Comparison of ENCODE assay signal across 14 cellular contexts in genomic region chr15:28994142-28994829, GRCh38.
DNase-seq lines count a peak whose midpoint lies in the region; ATAC-seq and TF ChIP-seq lines count a peak whose summit lies in the region.
"Had no signal": no experiment of that assay in that cellular context is flagged by ENCODE, and none has a peak within 500 bp of the region (broad histone marks: within the 10 kb centered on the region; RNA-seq: fewer than 3 reads in every experiment).

No MANE protein-coding gene starts in this region.

- H3K4me3 Mint-ChIP-seq in activated T-helper 2 cell treated with anti-CD3 and anti-CD28 coated beads, Interferon-gamma antibody, Interleukin-2, Interleukin-4, amounts not matched to agents 10 μg/mL and 5 μg/mL and 100 μg/mL, durations not matched to agents 14 hours and 24 hours and 36 hours (ENCODE audit: low read depth), result no peak overlapping the region
- peak overlapping the region in 3 of 10 donors; percentile 44 to 73 (median 68) for H3K4me3 Mint-ChIP-seq in naive thymus-derived CD4-positive, alpha-beta T cell

- CTCF ChIA-PET in naive thymus-derived CD4-positive, alpha-beta T cell (lab: Charles Lee), result no interaction called here

- H3K36me3 ChIP-seq in naive thymus-derived CD4-positive, alpha-beta T cell (ENCODE audit: control insufficient read depth in 2 of 3, insufficient read depth in 3 of 3, low read length in 3 of 3), result peaks cover 0 to 20% (median 0%) of the 10 kb centered on the region in 3 experiments
- H3K36me3 ChIP-seq in psoas muscle (ENCODE audit: insufficient read depth in 1 of 2, low read depth in 1 of 2), result no peaks in the 10 kb centered on the region
- no peaks in the 10 kb centered on the region for H3K36me3 ChIP-seq in brain microvascular endothelial cell (replicated peaks)
- H3K36me3 ChIP-seq: colonic mucosa, thoracic aorta had no signal

- no peaks in the 10 kb centered on the region for H3K36me3 Mint-ChIP-seq in activated T-helper 2 cell treated with anti-CD3 and anti-CD28 coated beads, Interferon-gamma antibody, Interleukin-2, Interleukin-4, amounts not matched to agents 10 μg/mL and 5 μg/mL and 100 μg/mL, durations not matched to agents 14 hours and 24 hours and 36 hours (ENCODE audit: low read depth)
- peaks cover 0 to 33% (median 21%) of the 10 kb centered on the region in 5 donors for H3K36me3 Mint-ChIP-seq in naive thymus-derived CD4-positive, alpha-beta T cell

- peaks cover 0 to 15% of the 10 kb centered on the region in 2 donors for H3K4me1 ChIP-seq in naive thymus-derived CD4-positive, alpha-beta T cell (ENCODE audit: control insufficient read depth in 2 of 2, insufficient read depth in 2 of 2, low read length in 2 of 2)
- H3K4me1 ChIP-seq in psoas muscle, result no peaks in the 10 kb centered on the region
- H3K4me1 ChIP-seq: colonic mucosa, foreskin keratinocyte had no signal

- in situ Hi-C loops in brain microvascular endothelial cell (cut with HindIII; ENCODE audit: low pct_ligation_motif_present, low sequenced_read_pairs), result no loop called here

- no peak overlapping the region for H3K27ac ChIP-seq in naive thymus-derived CD4-positive, alpha-beta T cell (ENCODE audit: low read depth, low read length)
- H3K27ac ChIP-seq in psoas muscle, result no peak overlapping the region
- H3K27ac ChIP-seq in brain microvascular endothelial cell, result no peak overlapping the region
- H3K27ac ChIP-seq: colonic mucosa, foreskin keratinocyte, thoracic aorta had no signal

- peak overlapping the region; percentile 42 for H3K27ac Mint-ChIP-seq in activated T-helper 2 cell treated with anti-CD3 and anti-CD28 coated beads, Interferon-gamma antibody, Interleukin-2, Interleukin-4, amounts not matched to agents 10 μg/mL and 5 μg/mL and 100 μg/mL, durations not matched to agents 14 hours and 24 hours and 36 hours
- H3K27ac Mint-ChIP-seq in naive thymus-derived CD4-positive, alpha-beta T cell, result peak overlapping the region in 4 of 9 donors; percentile 62 to 84 (median 74)

- H3K9me3 Mint-ChIP-seq in activated T-helper 2 cell treated with anti-CD3 and anti-CD28 coated beads, Interferon-gamma antibody, Interleukin-2, Interleukin-4, amounts not matched to agents 10 μg/mL and 5 μg/mL and 100 μg/mL, durations not matched to agents 14 hours and 24 hours and 36 hours, result no peaks in the 10 kb centered on the region
- H3K9me3 Mint-ChIP-seq in naive thymus-derived CD4-positive, alpha-beta T cell, result peaks cover 0 to 4% (median 0%) of the 10 kb centered on the region in 11 donors

- DNase-seq in activated CD8-positive, alpha-beta memory T cell treated with anti-CD3 and anti-CD28 coated beads for 24 hours, result peak; percentile 82
- DNase-seq in activated CD8-positive, alpha-beta memory T cell treated with anti-CD3 and anti-CD28 coated beads, Interleukin-2, amount 50 U/mL, for 48 hours, result no peak
- DNase-seq in activated T-helper 2 cell treated with anti-CD3 and anti-CD28 coated beads, Interferon-gamma antibody, Interleukin-2, Interleukin-4, amounts not matched to agents 10 μg/mL and 5 μg/mL and 100 μg/mL, durations not matched to agents 14 hours and 24 hours and 36 hours (ENCODE audit: low spot score), result no peak
- peak in 1 of 9 donors; percentile 22 for DNase-seq in naive thymus-derived CD4-positive, alpha-beta T cell
- peak; percentile 30 to 50 for DNase-seq in stimulated activated CD8-positive, alpha-beta memory T cell treated with anti-CD3 and anti-CD28 coated beads, Interleukin-7, amount 100 ng/mL, for 48 hours (ENCODE audit: extremely low read depth in 1 of 2, low read depth in 1 of 2)
- DNase-seq in psoas muscle (no peak), brain microvascular endothelial cell (no peak), SHP77 (lab: John Stamatoyannopoulos, UW) (no peak)
- DNase-seq: colonic mucosa, foreskin keratinocyte, PC-3 had no signal

- TF ChIP-seq CTCF in psoas muscle (IDR thresholded peaks at IDR 0.05) (no peak), brain microvascular endothelial cell (IDR thresholded peaks at IDR 0.05; ENCODE audit: low read depth, low read length, missing control alignments) (no peak)

- no peaks in the 10 kb centered on the region for H3K27me3 Mint-ChIP-seq in activated T-helper 2 cell treated with anti-CD3 and anti-CD28 coated beads, Interferon-gamma antibody, Interleukin-2, Interleukin-4, amounts not matched to agents 10 μg/mL and 5 μg/mL and 100 μg/mL, durations not matched to agents 14 hours and 24 hours and 36 hours (ENCODE audit: low read depth)
- H3K27me3 Mint-ChIP-seq in naive thymus-derived CD4-positive, alpha-beta T cell, result no peaks in the 10 kb centered on the region

- 75 to 80% (median 77%) methylated on average over 14 of the region's 14 CpGs for WGBS in psoas muscle, 3 donors

- intact Hi-C loops in activated T-helper 2 cell treated with anti-CD3 and anti-CD28 coated beads, Interferon-gamma antibody, Interleukin-2, Interleukin-4, amounts not matched to agents 10 μg/mL and 5 μg/mL and 100 μg/mL, durations not matched to agents 14 hours and 24 hours and 36 hours (cut with micrococcal nuclease), result loop anchor here (5.0 to 10.0 kb wide), 2 partner anchors 53 to 101 kb away; no protein-coding TSS in a partner anchor
- intact Hi-C loops in naive thymus-derived CD4-positive, alpha-beta T cell (cut with micrococcal nuclease), result no loop called here
- intact Hi-C loops in psoas muscle (cut with DNase I), result loop anchor here in 1 of 2 donors (5.0 kb wide), 1 partner anchor 1232 kb away; no protein-coding TSS in a partner anchor

- peak; percentile 80 for ATAC-seq in naive thymus-derived CD4-positive, alpha-beta T cell
- no peak for ATAC-seq in psoas muscle
- ATAC-seq: foreskin keratinocyte, K562, PC-3 had no signal

- H3K27me3 ChIP-seq in naive thymus-derived CD4-positive, alpha-beta T cell (ENCODE audit: control insufficient read depth in 2 of 2, insufficient read depth in 2 of 2, low read length in 2 of 2), result no peaks in the 10 kb centered on the region
- no peaks in the 10 kb centered on the region for H3K27me3 ChIP-seq in psoas muscle (ENCODE audit: insufficient read depth in 3 of 3, low read length in 2 of 3)
- no peaks in the 10 kb centered on the region for H3K27me3 ChIP-seq in brain microvascular endothelial cell (replicated peaks)
- H3K27me3 ChIP-seq: colonic mucosa, foreskin keratinocyte had no signal

- H3K9me3 ChIP-seq in naive thymus-derived CD4-positive, alpha-beta T cell (ENCODE audit: control insufficient read depth in 2 of 3, low read length in 3 of 3), result no peaks in the 10 kb centered on the region
- H3K9me3 ChIP-seq in psoas muscle, result no peaks in the 10 kb centered on the region
- H3K9me3 ChIP-seq: colonic mucosa, thoracic aorta had no signal

- POLR2A ChIA-PET in naive thymus-derived CD4-positive, alpha-beta T cell (lab: Charles Lee), result no interaction called here

- no peak overlapping the region for H3K4me3 ChIP-seq in naive thymus-derived CD4-positive, alpha-beta T cell (ENCODE audit: low read length)
- H3K4me3 ChIP-seq in psoas muscle (no peak overlapping the region), brain microvascular endothelial cell (ENCODE audit: low read depth, low read length) (no peak overlapping the region)
- H3K4me3 ChIP-seq: colonic mucosa, K562, smooth muscle cell, thoracic aorta had no signal

- H3K4me1 Mint-ChIP-seq in activated T-helper 2 cell treated with anti-CD3 and anti-CD28 coated beads, Interferon-gamma antibody, Interleukin-2, Interleukin-4, amounts not matched to agents 10 μg/mL and 5 μg/mL and 100 μg/mL, durations not matched to agents 14 hours and 24 hours and 36 hours (ENCODE audit: low read depth), result peaks cover 5% of the 10 kb centered on the region
- peaks cover 7 to 77% (median 50%) of the 10 kb centered on the region in 7 donors for H3K4me1 Mint-ChIP-seq in naive thymus-derived CD4-positive, alpha-beta T cell

Comparison
In these comparisons a context has a peak if more than half of its experiments do, and no peak if none do; other contexts are left out.
1. DNase-seq: peak in activated CD8-positive, alpha-beta memory T cell treated with anti-CD3 and anti-CD28 coated beads for 24 hours (single experiment) and stimulated activated CD8-positive, alpha-beta memory T cell treated with anti-CD3 and anti-CD28 coated beads, Interleukin-7, amount 100 ng/mL, for 48 hours (2 of 2); none in activated CD8-positive, alpha-beta memory T cell treated with anti-CD3 and anti-CD28 coated beads, Interleukin-2, amount 50 U/mL, for 48 hours (single experiment), activated T-helper 2 cell treated with anti-CD3 and anti-CD28 coated beads, Interferon-gamma antibody, Interleukin-2, Interleukin-4, amounts not matched to agents 10 μg/mL and 5 μg/mL and 100 μg/mL, durations not matched to agents 14 hours and 24 hours and 36 hours (single experiment), psoas muscle (0 of 2), brain microvascular endothelial cell (single experiment) and SHP77 (0 of 2).